ENCODE assay signal across 2 cellular contexts in genomic region chr9:129635099-129635803, GRCh38.
TF ChIP-seq lines count a peak whose summit lies in the region.

No MANE protein-coding gene starts in this region.

TF ChIP-seq in GM23338, 12 proteins besides CTCF, POLR2A, EP300 and RAD21:
- peak; percentile 21; the same call in 1 of the 2 replicates for TF ChIP-seq POLR2AphosphoS5 (IDR thresholded peaks at IDR 0.05; ENCODE audit: low read depth)
- no peak for TF ChIP-seq ZNF114 (CRISPR knock-in tag; IDR thresholded peaks at IDR 0.05)

TF ChIP-seq in GM12878, 131 proteins besides CTCF, POLR2A, EP300 and RAD21:
- TF ChIP-seq MEF2B (IDR thresholded peaks at IDR 0.05; ENCODE audit: partially characterized antibody, poor library complexity, severe bottlenecking) = no peak
- no peak for TF ChIP-seq POLR2AphosphoS2 (IDR thresholded peaks at IDR 0.05; ENCODE audit: low read depth, low read length)
- TF ChIP-seq IKZF1 (conservative IDR thresholded peaks at IDR 0.05) = no peak
- TF ChIP-seq, protein P1, sequence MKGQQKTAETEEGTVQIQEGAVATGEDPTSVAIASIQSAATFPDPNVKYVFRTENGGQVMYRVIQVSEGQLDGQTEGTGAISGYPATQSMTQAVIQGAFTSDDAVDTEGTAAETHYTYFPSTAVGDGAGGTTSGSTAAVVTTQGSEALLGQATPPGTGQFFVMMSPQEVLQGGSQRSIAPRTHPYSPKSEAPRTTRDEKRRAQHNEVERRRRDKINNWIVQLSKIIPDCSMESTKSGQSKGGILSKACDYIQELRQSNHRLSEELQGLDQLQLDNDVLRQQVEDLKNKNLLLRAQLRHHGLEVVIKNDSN (IDR thresholded peaks at IDR 0.05; ENCODE audit: borderline replicate concordance, extremely low read length, insufficient read depth, low read depth, low read length) = peak; percentile 3
